ENCODE assay signal across 8 cellular contexts in genomic region chr6:144350176-144350575, GRCh38.
A peak's percentile ranks its signal among the peaks of the same experiment; 100 is the strongest.
DNase-seq lines count a peak whose midpoint lies in the region; ATAC-seq and TF ChIP-seq lines count a peak whose summit lies in the region.

No MANE protein-coding gene starts in this region.

- no peaks in the 10 kb centered on the region for H3K9me3 ChIP-seq in spleen

- peak; percentile 40 for ATAC-seq in HG03175 (IDR thresholded peaks at IDR 0.05; ENCODE audit: unreplicated experiment)

- H3K4me3 ChIP-seq in brain microvascular endothelial cell (ENCODE audit: low read depth, low read length) (no peak overlapping the region), spleen (peak overlapping the region in 4 of 8 donors; percentile 5 to 52 (median 16))

- H3K36me3 ChIP-seq in brain microvascular endothelial cell (replicated peaks) (no peaks in the 10 kb centered on the region), spleen (peaks cover 0 to 11% (median 0%) of the 10 kb centered on the region in 6 donors)

- TF ChIP-seq POLR2A in spleen (IDR thresholded peaks at IDR 0.05), result no peak

- intact Hi-C loops in spleen (cut with DNase I; ENCODE audit: low total_unique reads), result no loop called here

- peaks cover 73 to 100% (median 94%) of the 10 kb centered on the region in 6 donors for H3K4me1 ChIP-seq in spleen

- TF ChIP-seq CTCF in brain microvascular endothelial cell (IDR thresholded peaks at IDR 0.05; ENCODE audit: low read depth, low read length, missing control alignments) (no peak), spleen (IDR thresholded peaks at IDR 0.05 in 8 of 11, conservative IDR thresholded peaks at IDR 0.05 in 3 of 11) (no peak)

- in situ Hi-C loops in brain microvascular endothelial cell (cut with HindIII; ENCODE audit: low pct_ligation_motif_present, low sequenced_read_pairs), result no loop called here

- peak overlapping the region; percentile 22 for H3K27ac ChIP-seq in brain microvascular endothelial cell
- peak overlapping the region; percentile 64 to 89 (median 84) for H3K27ac ChIP-seq in spleen

- 5 to 9% (median 5%) methylated on average over 4 of the region's 4 CpGs for WGBS in spleen, 5 donors

- no peaks in the 10 kb centered on the region for H3K27me3 ChIP-seq in brain microvascular endothelial cell (replicated peaks)
- H3K27me3 ChIP-seq in spleen (replicated peaks in 1 of 7), result no peaks in the 10 kb centered on the region

- DNase-seq in SIG-M5 treated with dmso at 0.1 percent for 504 hours (lab: John Stamatoyannopoulos, UW; ENCODE audit: unreplicated experiment) (peak; percentile 42), SIG-M5 (lab: John Stamatoyannopoulos, UW) (no peak), brain microvascular endothelial cell (no peak), spleen (no peak), NCI-H2227 treated with DMSO at 0.1 percent for 48 hours (lab: John Stamatoyannopoulos, UW) (no peak), Ammon's horn (ENCODE audit: low spot score) (no peak), amygdala (lab: John Stamatoyannopoulos, UW) (no peak)
